8 cellular contexts compared by ENCODE assay signal in genomic region chr18:9016819-9017169, GRCh38.
DNase-seq lines count a peak whose midpoint lies in the region; ATAC-seq, FAIRE-seq and TF ChIP-seq lines count a peak whose summit lies in the region.

No MANE protein-coding gene starts in this region.

- H4K20me1 ChIP-seq in IMR-90 (ENCODE audit: insufficient read depth, low read length) = no peaks in the 10 kb centered on the region; the same call in 1 of the 2 replicates
- no peaks in the 10 kb centered on the region for H4K20me1 ChIP-seq in H1 (replicated peaks in 1 of 2; ENCODE audit: control insufficient read depth in 1 of 2, insufficient read depth in 2 of 2, low read length in 2 of 2)

- H3K36me3 ChIP-seq in IMR-90 (ENCODE audit: control insufficient read depth, insufficient read depth, low read length) = no peaks in the 10 kb centered on the region
- H3K36me3 ChIP-seq in H1 (ENCODE audit: control insufficient read depth in 2 of 4, insufficient read depth in 4 of 4, low read length in 3 of 4) = no peaks in the 10 kb centered on the region
- H3K36me3 ChIP-seq in rectal smooth muscle tissue (ENCODE audit: control insufficient read depth, insufficient read depth, low read length) = no peaks in the 10 kb centered on the region

- peak; percentile 9 for DNase-seq in IMR-90
- no peak for DNase-seq in H1 (ENCODE audit: low read depth in 1 of 2, low spot score in 2 of 2)
- DNase-seq in GM13976 (ENCODE audit: low spot score) = no peak
- DNase-seq in stimulated activated CD4-positive, alpha-beta T cell treated with anti-CD3 and anti-CD28 coated beads, Interleukin-15, amount 100 ng/mL, for 24 hours = no peak

- ATAC-seq in GM18868 (IDR thresholded peaks at IDR 0.05; ENCODE audit: unreplicated experiment) (peak; percentile 45), IMR-90 (ENCODE audit: low read depth) (peak; percentile 50), HG02885 (IDR thresholded peaks at IDR 0.05; ENCODE audit: poor library complexity, unreplicated experiment) (no peak), HG02610 (IDR thresholded peaks at IDR 0.05; ENCODE audit: unreplicated experiment) (no peak)

- peak overlapping the region; percentile 94 for H3K14ac ChIP-seq in IMR-90 (replicated peaks; ENCODE audit: low read depth, low read length)
- H3K14ac ChIP-seq in H1 (ENCODE audit: insufficient read length) = no peak overlapping the region

- in situ Hi-C loops in IMR-90 (cut with MboI; ENCODE audit: low sequenced_read_pairs) = no loop called here
- in situ Hi-C loops in GM13976 (cut with MboI; ENCODE audit: low sequenced_read_pairs, unreplicated experiment) = no loop called here

- H3K18ac ChIP-seq in IMR-90 (ENCODE audit: low read depth, low read length) (peak overlapping the region; percentile 53), H1 (ENCODE audit: extremely low read depth, low read length) (peak overlapping the region; percentile 17; the same call in 1 of the 2 replicates)

- H3K27me3 ChIP-seq in IMR-90 (ENCODE audit: control insufficient read depth, insufficient read depth, low read length) (no peaks in the 10 kb centered on the region), H1 (replicated peaks in 1 of 4; ENCODE audit: control insufficient read depth in 3 of 4, extremely low read depth in 1 of 4, insufficient read depth in 3 of 4, low read length in 3 of 4) (no peaks in the 10 kb centered on the region; a peak in 2 of 7 replicates), rectal smooth muscle tissue (ENCODE audit: control insufficient read depth, insufficient read depth, low read length) (no peaks in the 10 kb centered on the region)

- H3K79me2 ChIP-seq in H1 (ENCODE audit: control insufficient read depth in 1 of 2, insufficient read depth in 2 of 2, low read length in 2 of 2) = no peaks in the 10 kb centered on the region

- peak overlapping the region; percentile 58 for H3K56ac ChIP-seq in IMR-90 (ENCODE audit: extremely low read depth, insufficient read depth, low read length)
- H3K56ac ChIP-seq in H1 (replicated peaks; ENCODE audit: insufficient read length, low read depth, low read length) = no peak overlapping the region

- peak overlapping the region; percentile 92 for H3K4ac ChIP-seq in IMR-90 (ENCODE audit: low read depth, low read length)
- H3K4ac ChIP-seq in H1 (replicated peaks; ENCODE audit: insufficient read length, low read depth, low read length) = no peak overlapping the region

- H4K5ac ChIP-seq in IMR-90 (ENCODE audit: low read depth, low read length) = peak overlapping the region; percentile 62
- no peak overlapping the region for H4K5ac ChIP-seq in H1 (ENCODE audit: insufficient read length, low read depth, low read length)

- H2AK9ac ChIP-seq in IMR-90 (replicated peaks; ENCODE audit: low read depth, low read length, poor library complexity) = peak overlapping the region; percentile 93

- H3K23ac ChIP-seq in IMR-90 (ENCODE audit: low read depth, low read length) (peak overlapping the region; percentile 76), H1 (ENCODE audit: insufficient read length) (no peak overlapping the region)

- TF ChIP-seq POLR2A in IMR-90 (IDR thresholded peaks at IDR 0.05; ENCODE audit: low read depth, low read length) = no peak
- no peak for TF ChIP-seq POLR2A in H1 (IDR thresholded peaks at IDR 0.05; ENCODE audit: control extremely low read depth in 1 of 2, low read depth in 2 of 2, low read length in 2 of 2)

- H3K9me3 ChIP-seq in IMR-90 (ENCODE audit: control insufficient read depth, insufficient read depth, low read length) (peaks cover 2% of the 10 kb centered on the region; the same call in 1 of the 2 replicates), H1 (ENCODE audit: insufficient read depth in 2 of 2, low read depth in 1 of 2, low read length in 1 of 2) (no peaks in the 10 kb centered on the region)

- H3K4me3 ChIP-seq in IMR-90 (ENCODE audit: insufficient read depth, low read depth, low read length) (no peak overlapping the region), H1 (ENCODE audit: extremely low read depth in 1 of 4, insufficient read depth in 2 of 4, low read depth in 3 of 4, low read length in 4 of 4) (peak overlapping the region in 2 of 4 experiments; percentile 0 to 23; a peak in 2 of 8 replicates), rectal smooth muscle tissue (ENCODE audit: low read length) (peak overlapping the region; percentile 47)

- TF ChIP-seq EP300 in H1 (IDR thresholded peaks at IDR 0.05; ENCODE audit: borderline replicate concordance in 1 of 2, low read depth in 2 of 2, low read length in 2 of 2) = no peak

- H4K8ac ChIP-seq in IMR-90 (ENCODE audit: low read depth in 2 of 2, low read length in 2 of 2) = peak overlapping the region; percentile 84 to 86
- H4K8ac ChIP-seq in H1 (ENCODE audit: extremely low read depth, insufficient read depth, low read length) = peak overlapping the region; percentile 90; the same call in 1 of the 2 replicates

- H2BK12ac ChIP-seq in H1 (ENCODE audit: low read depth, low read length) = peak overlapping the region; percentile 87

- 0 out of 2 replicates have a peak, but pooled peaks cover 3% of the 10 kb centered on the region for H3K9me1 ChIP-seq in IMR-90 (ENCODE audit: insufficient read depth, low read length)

- no peaks in the 10 kb centered on the region; a peak in 1 of 4 replicates for H3K79me1 ChIP-seq in IMR-90 (ENCODE audit: low read depth in 1 of 2, low read length in 2 of 2)
- H3K79me1 ChIP-seq in H1 (ENCODE audit: low read depth, low read length) = no peaks in the 10 kb centered on the region

- peak overlapping the region; percentile 51 for H3K4me2 ChIP-seq in IMR-90 (ENCODE audit: low read depth, low read length)
- peak overlapping the region; percentile 7 to 25; a peak in 1 of 4 replicates for H3K4me2 ChIP-seq in H1 (ENCODE audit: insufficient read depth in 1 of 2, low read depth in 2 of 2, low read length in 2 of 2)

- H3K9ac ChIP-seq in IMR-90 (ENCODE audit: low read depth, low read length) (peak overlapping the region; percentile 11; the same call in 1 of the 2 replicates), H1 (replicated peaks in 1 of 4; ENCODE audit: extremely low read depth in 1 of 4, low read depth in 3 of 4, low read length in 3 of 4) (peak overlapping the region in 2 of 4 experiments; percentile 32 to 38; a peak in 2 of 7 replicates), rectal smooth muscle tissue (ENCODE audit: low read length) (no peak overlapping the region)

- POLR2A ChIA-PET in IMR-90 (lab: Charles Lee; ENCODE audit: unreplicated experiment) (interaction anchor here (0.7 kb wide), 1 partner anchor 61 kb away, joined by 3 read pairs; no protein-coding TSS in a partner anchor), H1 (lab: Charles Lee; ENCODE audit: partially characterized antibody) (interaction anchor here (0.6 to 1.7 kb wide), 2 partner anchors 122 to 134 kb away, joined by 3 to 9 read pairs; no protein-coding TSS in a partner anchor)

- intact Hi-C loops in IMR-90 (cut with micrococcal nuclease) = loop anchor here (10.0 kb wide), 1 partner anchor 1088 kb away; no protein-coding TSS in a partner anchor

- H3K27ac ChIP-seq in IMR-90 (ENCODE audit: insufficient read depth, low read length) (peak overlapping the region; percentile 89), H1 (ENCODE audit: low read depth, low read length) (no peak overlapping the region), rectal smooth muscle tissue (ENCODE audit: low read depth, low read length) (peak overlapping the region; percentile 71)

- H2AFZ ChIP-seq in IMR-90 (replicated peaks; ENCODE audit: low read length, poor library complexity) (peak overlapping the region; percentile 95), H1 (ENCODE audit: low read length) (peak overlapping the region; percentile 81)

- H2BK120ac ChIP-seq in IMR-90 (ENCODE audit: low read depth, low read length) = peak overlapping the region; percentile 97
- H2BK120ac ChIP-seq in H1 (replicated peaks; ENCODE audit: low read depth, low read length) = no peak overlapping the region

- H2BK20ac ChIP-seq in IMR-90 (ENCODE audit: low read depth, low read length) (peak overlapping the region; percentile 94), H1 (ENCODE audit: low read length) (peak overlapping the region; percentile 61; the same call in 1 of the 2 replicates)

- BruUV-seq in IMR-90 (replicated peaks; lab: Mats Ljungman, UMichigan) = no TSS peak

- no peaks in the 10 kb centered on the region for H3K23me2 ChIP-seq in H1 (ENCODE audit: low read depth, low read length)

- no CpG with 5 or more reads among the region's 10 CpGs for WGBS in IMR-90 (ENCODE audit: extremely low coverage in 2 of 2, insufficient read length in 1 of 2), 2 experiments
- WGBS in H1 (ENCODE audit: extremely low coverage in 1 of 2, insufficient coverage in 1 of 2, insufficient read length in 1 of 2, insufficient replicate concordance in 2 of 2, low coverage in 1 of 2, low lambda C conversion rate in 2 of 2, missing lambda C conversion rate in 1 of 2), 2 experiments = 42% methylated on average over 10 of the region's 10 CpGs; no CpG with 5 or more reads in 1 of the 2 experiments

- TF ChIP-seq RAD21 in IMR-90 (IDR thresholded peaks at IDR 0.05; ENCODE audit: low read length) (no peak), H1 (IDR thresholded peaks at IDR 0.05 in 1 of 2, conservative IDR thresholded peaks at IDR 0.05 in 1 of 2; ENCODE audit: low read depth in 2 of 2, low read length in 2 of 2) (no peak)

- peak overlapping the region; percentile 97 for H4K91ac ChIP-seq in IMR-90 (ENCODE audit: insufficient read depth, low read depth, low read length)
- H4K91ac ChIP-seq in H1 (replicated peaks; ENCODE audit: insufficient read length, low read length) = peak overlapping the region; percentile 94

- dilution Hi-C loops in IMR-90 (cut with HindIII; ENCODE audit: low sequenced_read_pairs, unreplicated experiment) = no loop called here

- peaks cover 15% of the 10 kb centered on the region for H3K4me1 ChIP-seq in IMR-90 (ENCODE audit: control insufficient read depth, insufficient read depth, low read length)
- peaks cover 3 to 14% (median 9%) of the 10 kb centered on the region in 4 experiments for H3K4me1 ChIP-seq in H1 (replicated peaks in 1 of 4; ENCODE audit: control insufficient read depth in 3 of 4, insufficient read depth in 4 of 4, low read length in 3 of 4)
- peaks cover 12% of the 10 kb centered on the region for H3K4me1 ChIP-seq in rectal smooth muscle tissue (ENCODE audit: control insufficient read depth, insufficient read depth, low read length)

- H2BK15ac ChIP-seq in IMR-90 (ENCODE audit: low read depth, low read length) (peak overlapping the region; percentile 89), H1 (ENCODE audit: low read length) (peak overlapping the region; percentile 98)

- H2BK5ac ChIP-seq in IMR-90 (ENCODE audit: low read depth, low read length, poor library complexity, severe bottlenecking) = peak overlapping the region; percentile 96
- H2BK5ac ChIP-seq in H1 (ENCODE audit: low read depth, low read length) = peak overlapping the region; percentile 35; the same call in 1 of the 2 replicates

- no peak for FAIRE-seq in H1 (lab: Jason Lieb, UNC)

- CTCF ChIA-PET in IMR-90 (lab: Yijun Ruan, JAX) = interaction anchor here (0.9 kb wide), 1 partner anchor 320 kb away, joined by 6 read pairs; no protein-coding TSS in a partner anchor
- CTCF ChIA-PET in H1 (lab: Charles Lee; ENCODE audit: partially characterized antibody) = no interaction called here

- TF ChIP-seq CTCF in IMR-90 (conservative IDR thresholded peaks at IDR 0.05; ENCODE audit: low read depth, low read length) = no peak
- TF ChIP-seq CTCF in H1 (IDR thresholded peaks at IDR 0.05; ENCODE audit: control extremely low read depth in 1 of 3, insufficient read depth in 1 of 3, low read depth in 1 of 3, low read length in 3 of 3) = no peak
- TF ChIP-seq CTCF in GM13976 (IDR thresholded peaks at IDR 0.05; ENCODE audit: borderline replicate concordance, control extremely low read depth, extremely low read depth, insufficient read depth, missing control alignments) = no peak

- H2AK5ac ChIP-seq in IMR-90 (ENCODE audit: low read depth, low read length) (peak overlapping the region; percentile 90), H1 (ENCODE audit: low read depth, low read length) (no peak overlapping the region)

Comparison
In these comparisons a context has a peak if more than half of its experiments do, and no peak if none do; other contexts are left out.
1. ATAC-seq: peak in GM18868 (single experiment) and IMR-90 (single experiment); none in HG02885 (single experiment) and HG02610 (single experiment).